Comparison of ENCODE assay signal across 20 cellular contexts in the genomic region with DNA sequence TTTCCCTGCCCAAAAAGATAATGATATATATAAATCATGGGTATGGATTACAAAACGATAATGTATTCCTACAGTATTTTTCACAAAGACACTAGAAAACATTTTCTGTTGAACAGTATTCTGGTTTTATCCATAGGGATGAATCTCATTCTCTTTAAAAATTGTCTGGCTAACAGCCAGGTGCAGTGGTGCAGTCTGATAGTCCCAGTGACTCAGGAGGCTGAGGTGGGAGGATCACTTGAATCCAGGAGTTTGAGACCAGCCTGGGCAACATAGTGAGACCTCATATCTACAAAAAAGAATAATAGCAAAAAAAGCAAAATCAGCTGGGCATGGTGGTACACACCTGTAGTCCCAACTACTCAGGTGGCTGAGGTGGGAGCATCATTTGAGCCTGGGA. TPM values are rescaled to one million over a fixed set of nuclear protein-coding genes. Genes with fewer than 3 reads are reported as not detected.
DNase-seq lines count a peak whose midpoint lies in the region; ATAC-seq, FAIRE-seq and TF ChIP-seq lines count a peak whose summit lies in the region.
"Had no signal": no experiment of that assay in that cellular context is flagged by ENCODE, and none has a peak within 500 bp of the region (broad histone marks: within the 10 kb centered on the region; RNA-seq: fewer than 3 reads in every experiment).

No MANE protein-coding gene starts in this region.

- WGBS in K562 (ENCODE audit: insufficient coverage, low coverage, missing lambda C conversion rate), result 44% methylated on average over 1 of the region's 1 CpG

- no peaks in the 10 kb centered on the region for H3K27me3 ChIP-seq in CD4-positive, alpha-beta T cell (ENCODE audit: control insufficient read depth, insufficient read depth, low read length)
- no peaks in the 10 kb centered on the region for H3K27me3 ChIP-seq in K562 (ENCODE audit: control insufficient read depth in 2 of 2, insufficient read depth in 2 of 2, low read length in 2 of 2)
- H3K27me3 ChIP-seq: BLaER1 had no signal

- no peak for ATAC-seq in CD4-positive, alpha-beta T cell (ENCODE audit: poor library complexity)
- ATAC-seq in K562 (no peak), HG03571 (IDR thresholded peaks at IDR 0.05; ENCODE audit: unreplicated experiment) (no peak), omental fat pad (ENCODE audit: low FRiP score) (no peak), GM18517 (IDR thresholded peaks at IDR 0.05; ENCODE audit: unreplicated experiment) (no peak)
- ATAC-seq: CD8-positive, alpha-beta T cell; T-helper 17 cell had no signal

- H3K27ac ChIP-seq in CD4-positive, alpha-beta T cell (ENCODE audit: low read depth, low read length), result no peak overlapping the region
- no peak overlapping the region for H3K27ac ChIP-seq in K562 (ENCODE audit: extremely low read depth, low read depth, low read length)
- H3K27ac ChIP-seq: BLaER1 had no signal

- H3K4me1 Mint-ChIP-seq in CD4-positive, alpha-beta T cell (ENCODE audit: low read depth), result peaks cover 13% of the 10 kb centered on the region
- H3K4me1 Mint-ChIP-seq in HFFc6 (ENCODE audit: low read depth), result peaks cover 18% of the 10 kb centered on the region

- no TSS peak for BruUV-seq in K562 (replicated peaks; lab: Mats Ljungman, UMichigan)

- intact Hi-C loops in CD4-positive, alpha-beta T cell (cut with DNase I, micrococcal nuclease), result no loop called here
- intact Hi-C loops in K562 (cut with micrococcal nuclease), result no loop called here

- in situ Hi-C loops in K562 (cut with MboI), result no loop called here

- H3K9ac ChIP-seq in K562 (ENCODE audit: insufficient read depth in 1 of 2, low read depth in 2 of 2, low read length in 2 of 2), result no peak overlapping the region
- H3K9ac ChIP-seq: BLaER1 had no signal

- H3K4me3 ChIP-seq in K562, result no peak overlapping the region
- H3K4me3 ChIP-seq: BLaER1 had no signal

- TF ChIP-seq CTCF in CD4-positive, alpha-beta T cell (IDR thresholded peaks at IDR 0.05), result no peak
- TF ChIP-seq CTCF in HFFc6 (IDR thresholded peaks at IDR 0.05) (no peak), K562 (IDR thresholded peaks at IDR 0.05 in 2 of 3, conservative IDR thresholded peaks at IDR 0.05 in 1 of 3; ENCODE audit: insufficient read depth in 2 of 3, low read depth in 1 of 3, low read length in 3 of 3) (no peak), omental fat pad (IDR thresholded peaks at IDR 0.05) (no peak)

- no peak for FAIRE-seq in K562 (lab: Jason Lieb, UNC)
- FAIRE-seq: RCC 7860 had no signal

- POLR2A ChIA-PET in CD4-positive, alpha-beta T cell (lab: Charles Lee), result no interaction called here
- POLR2A ChIA-PET in K562 (lab: Yijun Ruan, JAX), result no interaction called here

- H3K36me3 ChIP-seq in K562 (ENCODE audit: control insufficient read depth, insufficient read depth, low read length), result peaks cover 17% of the 10 kb centered on the region; the same call in 1 of the 3 replicates

- H3K4me3 Mint-ChIP-seq in CD4-positive, alpha-beta T cell, result no peak overlapping the region
- H3K4me3 Mint-ChIP-seq in HFFc6, result no peak overlapping the region; the same call in 1 of the 2 replicates
- H3K4me3 Mint-ChIP-seq: CD8-positive, alpha-beta T cell; T-helper 17 cell had no signal

- TF ChIP-seq RAD21 in K562 (CRISPR knock-in tag; conservative IDR thresholded peaks at IDR 0.05 in 1 of 2, IDR thresholded peaks at IDR 0.05 in 1 of 2), result no peak

- H4K20me1 ChIP-seq in K562 (replicated peaks; ENCODE audit: control insufficient read depth, insufficient read depth, low read length), result no peaks in the 10 kb centered on the region

- no peaks in the 10 kb centered on the region for H3K27me3 Mint-ChIP-seq in CD4-positive, alpha-beta T cell
- H3K27me3 Mint-ChIP-seq in HFFc6 (ENCODE audit: insufficient read depth), result peaks cover 3% of the 10 kb centered on the region
- H3K27me3 Mint-ChIP-seq: T-helper 17 cell had no signal

- TF ChIP-seq POLR2A in K562 (conservative IDR thresholded peaks at IDR 0.05), result no peak

- no peaks in the 10 kb centered on the region for H3K4me1 ChIP-seq in K562 (replicated peaks in 1 of 2; ENCODE audit: control insufficient read depth in 2 of 2, insufficient read depth in 2 of 2, low read length in 2 of 2)
- H3K4me1 ChIP-seq: BLaER1 had no signal

- CTCF ChIA-PET in CD4-positive, alpha-beta T cell (lab: Charles Lee), result no interaction called here
- CTCF ChIA-PET in K562 (lab: Yijun Ruan, JAX; ENCODE audit: low intra/inter-chr PET ratio), result no interaction called here

- no peaks in the 10 kb centered on the region for H3K9me3 Mint-ChIP-seq in CD4-positive, alpha-beta T cell
- H3K9me3 Mint-ChIP-seq in HFFc6, result no peaks in the 10 kb centered on the region
- H3K9me3 Mint-ChIP-seq: CD8-positive, alpha-beta T cell had no signal

- no peaks in the 10 kb centered on the region for H3K9me1 ChIP-seq in K562 (ENCODE audit: control insufficient read depth, insufficient read depth, low read length)

- no peak overlapping the region for H2AFZ ChIP-seq in K562 (ENCODE audit: low read depth, low read length)

- no peak overlapping the region for H3K4me2 ChIP-seq in K562 (ENCODE audit: insufficient read depth, low read length)
- H3K4me2 ChIP-seq: BLaER1 had no signal

- H3K9me3 ChIP-seq in CD4-positive, alpha-beta T cell (ENCODE audit: control insufficient read depth, low read length), result no peaks in the 10 kb centered on the region
- no peaks in the 10 kb centered on the region for H3K9me3 ChIP-seq in K562 (replicated peaks; ENCODE audit: control insufficient read depth, insufficient read depth, low read depth, low read length)
- H3K9me3 ChIP-seq: BLaER1 had no signal

- H3K27ac Mint-ChIP-seq in CD4-positive, alpha-beta T cell, result peak overlapping the region; percentile 4
- peak overlapping the region; percentile 60; the same call in 1 of the 2 replicates for H3K27ac Mint-ChIP-seq in HFFc6
- H3K27ac Mint-ChIP-seq: CD8-positive, alpha-beta T cell had no signal

- peak; percentile 28 for DNase-seq in A172 (ENCODE audit: low spot score)
- DNase-seq in CD4-positive, alpha-beta T cell, result no peak
- DNase-seq in HFFc6, result no peak
- DNase-seq in K562 (ENCODE audit: extremely low read depth in 1 of 4, low spot score in 3 of 4), result peak in 1 of 4 experiments; percentile 10
- no peak for DNase-seq in omental fat pad (ENCODE audit: low spot score)
- no peak for DNase-seq in epidermal melanocyte (ENCODE audit: insufficient read length, low spot score)
- DNase-seq: CD8-positive, alpha-beta T cell; GOT3; HCEC 1CT; NCI-H1105; NCI-H2081; NCI-H2171; NCI-H526 treated with DMSO at 0.1 percent for 48 hours; OCI-M1; SW 1271; T-helper 17 cell had no signal

- TF ChIP-seq EP300 in K562 (IDR thresholded peaks at IDR 0.05; ENCODE audit: low read length), result no peak

- H3K36me3 Mint-ChIP-seq in CD4-positive, alpha-beta T cell (ENCODE audit: low read depth), result peaks cover 37% of the 10 kb centered on the region
- peaks cover 15% of the 10 kb centered on the region for H3K36me3 Mint-ChIP-seq in HFFc6 (ENCODE audit: low read depth)

- peaks cover 5% of the 10 kb centered on the region; the same call in 2 of the 3 replicates for H3K79me2 ChIP-seq in K562 (ENCODE audit: control insufficient read depth, insufficient read depth, low read length)

RNA-seq across cellular contexts. Expression of gene PIP5K1A, which starts 23.3 kb away (rescaled TPM):
- 87.5 and 102 TPM in 2 replicates for total RNA-seq in A172 (2014; rRNA removed; shearing (Covaris generic))
- 10 to 100 TPM; 41.7 to 44.7 TPM for total RNA-seq in CD4-positive, alpha-beta T cell
- total RNA-seq in HFFc6 (2021; fragmentation: NEBNext Ultra II Directional; extraction: Animal tissue kit (Norgen Biotek cat#: 25700)), result 10 to 100 TPM; 85.4 to 98.6 (median 90.6) TPM
- total RNA-seq in K562 (2011; cell fraction: chromatin; rRNA removed; ENCODE audit: low replicate concordance), result 161 and 178 TPM in 2 replicates
- total RNA-seq in K562 (2011; cell fraction: nucleolus; rRNA removed), result 84.5 and 85.7 TPM in 2 replicates
- total RNA-seq in K562 (2011; cell fraction: nucleoplasm; rRNA removed), result 104 and 116 TPM in 2 replicates
- total RNA-seq in K562 (2014; rRNA removed) (16.9 and 21.3 TPM in 2 replicates), K562 (2014; rRNA removed; fragmentation: Illumina TruSeq; extraction: Trizol) (18.8 and 20.6 TPM in 2 replicates), K562 (2015; rRNA removed; fragmentation: Illumina TruSeq; extraction: Trizol) (22.8 and 24.9 TPM in 2 replicates), K562 (2021) (21.9 and 25.8 TPM in 2 replicates), omental fat pad (10 to 100 TPM; 31.5 to 94.2 (median 59.4) TPM)
- polyA plus RNA-seq in K562 (2011; rRNA removed) (33.5 and 42.4 TPM in 2 replicates), K562 (2014; fragmentation: Illumina TruSeq; extraction: Trizol) (26.3 and 36.4 TPM in 2 replicates), K562 (2014; fragmentation: Nextera tagmentation; extraction: Ambion mirVana) (1 to 10 TPM; 1.9 to 4.2 TPM), K562 (2014; rRNA removed) (17.2 and 22.4 TPM in 2 replicates)
- polyA plus RNA-seq in K562 (2011; cell fraction: cytosol; rRNA removed), result 23.8 and 29.9 TPM in 2 replicates
- polyA plus RNA-seq in K562 (2011; cell fraction: nucleus; rRNA removed), result 47.1 and 51.9 TPM in 2 replicates
- 14.8 and 15.0 TPM in 2 replicates for polyA plus RNA-seq in K562 (2012)
- 54.7 and 69.0 TPM in 2 replicates for polyA minus RNA-seq in K562 (2011; rRNA and poly(A)+ RNA removed)
- 15.1 and 19.9 TPM in 2 replicates for polyA minus RNA-seq in K562 (2011; cell fraction: cytosol; rRNA and poly(A)+ RNA removed)
- 21.3 and 28.2 TPM in 2 replicates for polyA minus RNA-seq in K562 (2011; cell fraction: nucleus; rRNA and poly(A)+ RNA removed)

RNA-seq across cellular contexts. Expression of gene VPS72, which starts 31.6 kb away (rescaled TPM):
- total RNA-seq in A172 (2014; rRNA removed; shearing (Covaris generic)), result 163 and 207 TPM in 2 replicates
- 10 to 100 TPM; 12.7 to 17.2 TPM for total RNA-seq in CD4-positive, alpha-beta T cell
- 10 to 100 TPM; 57.8 to 87.4 (median 73.9) TPM for total RNA-seq in HFFc6 (2021; fragmentation: NEBNext Ultra II Directional; extraction: Animal tissue kit (Norgen Biotek cat#: 25700))
- 26.2 and 29.1 TPM in 2 replicates for total RNA-seq in K562 (2011; cell fraction: chromatin; rRNA removed; ENCODE audit: low replicate concordance)
- 10.8 and 17.2 TPM in 2 replicates for total RNA-seq in K562 (2011; cell fraction: nucleolus; rRNA removed)
- total RNA-seq in K562 (2011; cell fraction: nucleoplasm; rRNA removed), result 15.5 and 20.0 TPM in 2 replicates
- total RNA-seq in K562 (2014; rRNA removed) (72.2 and 78.4 TPM in 2 replicates), K562 (2014; rRNA removed; fragmentation: Illumina TruSeq; extraction: Trizol) (58.2 and 64.5 TPM in 2 replicates), K562 (2015; rRNA removed; fragmentation: Illumina TruSeq; extraction: Trizol) (73.7 and 79.6 TPM in 2 replicates), K562 (2021) (75.7 and 81.6 TPM in 2 replicates), omental fat pad (10 to 100 TPM; 24.0 to 26.1 (median 24.6) TPM)
- polyA plus RNA-seq in K562 (2011; rRNA removed) (80.9 and 113 TPM in 2 replicates), K562 (2014; fragmentation: Illumina TruSeq; extraction: Trizol) (126 and 131 TPM in 2 replicates), K562 (2014; fragmentation: Nextera tagmentation; extraction: Ambion mirVana) (10 to 100 TPM in 1 of 2 experiments, 1 to 10 TPM in 1; 7.2 to 21.9 TPM), K562 (2014; rRNA removed) (89.0 and 96.0 TPM in 2 replicates)
- polyA plus RNA-seq in K562 (2011; cell fraction: cytosol; rRNA removed), result 76.3 and 89.8 TPM in 2 replicates
- 37.1 and 39.9 TPM in 2 replicates for polyA plus RNA-seq in K562 (2011; cell fraction: nucleus; rRNA removed)
- polyA plus RNA-seq in K562 (2012), result 58.9 and 73.2 TPM in 2 replicates
- polyA minus RNA-seq in K562 (2011; rRNA and poly(A)+ RNA removed), result 41.7 and 44.6 TPM in 2 replicates
- 24.7 and 25.1 TPM in 2 replicates for polyA minus RNA-seq in K562 (2011; cell fraction: cytosol; rRNA and poly(A)+ RNA removed)
- 4.4 and 13.4 TPM in 2 replicates for polyA minus RNA-seq in K562 (2011; cell fraction: nucleus; rRNA and poly(A)+ RNA removed)

RNA-seq across cellular contexts. Expression of gene PSMD4, which starts 32.9 kb away (rescaled TPM):
- total RNA-seq in A172 (2014; rRNA removed; shearing (Covaris generic)), result 568 and 570 TPM in 2 replicates
- 10 to 100 TPM; 57.2 TPM for total RNA-seq in CD4-positive, alpha-beta T cell
- 100 to 1,000 TPM; 194 to 228 (median 217) TPM for total RNA-seq in HFFc6 (2021; fragmentation: NEBNext Ultra II Directional; extraction: Animal tissue kit (Norgen Biotek cat#: 25700))
- 204 and 285 TPM in 2 replicates for total RNA-seq in K562 (2011; cell fraction: chromatin; rRNA removed; ENCODE audit: low replicate concordance)
- total RNA-seq in K562 (2011; cell fraction: nucleolus; rRNA removed), result 154 and 177 TPM in 2 replicates
- 184 and 195 TPM in 2 replicates for total RNA-seq in K562 (2011; cell fraction: nucleoplasm; rRNA removed)
- total RNA-seq in K562 (2014; rRNA removed) (298 and 306 TPM in 2 replicates), K562 (2014; rRNA removed; fragmentation: Illumina TruSeq; extraction: Trizol) (322 and 353 TPM in 2 replicates), K562 (2015; rRNA removed; fragmentation: Illumina TruSeq; extraction: Trizol) (291 and 295 TPM in 2 replicates), K562 (2021) (243 and 255 TPM in 2 replicates), omental fat pad (100 to 1,000 TPM in 3 of 4 donors, 10 to 100 TPM in 1; 96.4 to 148 (median 131) TPM)
- polyA plus RNA-seq in K562 (2011; rRNA removed) (298 and 324 TPM in 2 replicates), K562 (2014; fragmentation: Illumina TruSeq; extraction: Trizol) (283 and 307 TPM in 2 replicates), K562 (2014; fragmentation: Nextera tagmentation; extraction: Ambion mirVana) (100 to 1,000 TPM; 194 to 243 TPM), K562 (2014; rRNA removed) (302 and 313 TPM in 2 replicates)
- 395 and 420 TPM in 2 replicates for polyA plus RNA-seq in K562 (2011; cell fraction: cytosol; rRNA removed)
- polyA plus RNA-seq in K562 (2011; cell fraction: nucleus; rRNA removed), result 143 and 175 TPM in 2 replicates
- 260 and 366 TPM in 2 replicates for polyA plus RNA-seq in K562 (2012)
- 332 and 377 TPM in 2 replicates for polyA minus RNA-seq in K562 (2011; rRNA and poly(A)+ RNA removed)
- 124 and 136 TPM in 2 replicates for polyA minus RNA-seq in K562 (2011; cell fraction: cytosol; rRNA and poly(A)+ RNA removed)
- polyA minus RNA-seq in K562 (2011; cell fraction: nucleus; rRNA and poly(A)+ RNA removed), result 48.2 and 62.2 TPM in 2 replicates

RNA-seq across cellular contexts. Expression of gene TMOD4, which starts 45.8 kb away (rescaled TPM):
- 0.17 and 0.57 TPM in 2 replicates for total RNA-seq in A172 (2014; rRNA removed; shearing (Covaris generic))
- 1 to 10 TPM in 1 of 2 experiments, not detected in 1; 1.6 TPM for total RNA-seq in CD4-positive, alpha-beta T cell
- 1 to 10 TPM in 1 of 6 experiments, under 1 TPM in 2, not detected in 3; 0.40 to 1.1 (median 0.99) TPM for total RNA-seq in HFFc6 (2021; fragmentation: NEBNext Ultra II Directional; extraction: Animal tissue kit (Norgen Biotek cat#: 25700))
- 2.0 and 3.8 TPM in 2 replicates for total RNA-seq in K562 (2011; cell fraction: chromatin; rRNA removed; ENCODE audit: low replicate concordance)
- total RNA-seq in K562 (2011; cell fraction: nucleolus; rRNA removed), result not detected in 2 replicates
- total RNA-seq in K562 (2011; cell fraction: nucleoplasm; rRNA removed), result 4.3 and 9.5 TPM in 2 replicates
- 1.0 and 1.5 TPM in 2 replicates for total RNA-seq in K562 (2014; rRNA removed)
- 0.18 and 1.1 TPM in 2 replicates for total RNA-seq in K562 (2014; rRNA removed; fragmentation: Illumina TruSeq; extraction: Trizol)
- total RNA-seq in K562 (2015; rRNA removed; fragmentation: Illumina TruSeq; extraction: Trizol), result 0.22 and 0.57 TPM in 2 replicates
- 0.60 and 1.2 TPM in 2 replicates for total RNA-seq in K562 (2021)
- 1.4 and 1.8 TPM in 2 replicates for polyA plus RNA-seq in K562 (2011; rRNA removed)
- polyA plus RNA-seq in K562 (2011; cell fraction: cytosol; rRNA removed), result 0.72 and 0.88 TPM in 2 replicates
- 1.6 and 2.6 TPM in 2 replicates for polyA plus RNA-seq in K562 (2011; cell fraction: nucleus; rRNA removed)
- polyA plus RNA-seq in K562 (2012), result 1.1 and 1.7 TPM in 2 replicates
- polyA plus RNA-seq in K562 (2014; fragmentation: Illumina TruSeq; extraction: Trizol), result 0.35 and 1.0 TPM in 2 replicates
- under 1 TPM in 1 of 2 experiments, not detected in 1; 0.57 TPM for polyA plus RNA-seq in K562 (2014; fragmentation: Nextera tagmentation; extraction: Ambion mirVana)
- polyA plus RNA-seq in K562 (2014; rRNA removed), result 0.12 and 1.5 TPM in 2 replicates
- 1.3 TPM in 1 of 2 replicates, not detected in the other for polyA minus RNA-seq in K562 (2011; rRNA and poly(A)+ RNA removed)
- polyA minus RNA-seq in K562 (2011; cell fraction: cytosol; rRNA and poly(A)+ RNA removed), result not detected in 2 replicates
- polyA minus RNA-seq in K562 (2011; cell fraction: nucleus; rRNA and poly(A)+ RNA removed), result not detected in 2 replicates
- total RNA-seq in omental fat pad, result 1 to 10 TPM in 1 of 4 donors, not detected in 3; 1.9 TPM

RNA-seq across cellular contexts. Expression of gene SCNM1, which starts 55.7 kb away (rescaled TPM):
- total RNA-seq in A172 (2014; rRNA removed; shearing (Covaris generic)), result 105 and 107 TPM in 2 replicates
- 10 to 100 TPM; 35.2 to 35.7 TPM for total RNA-seq in CD4-positive, alpha-beta T cell
- total RNA-seq in HFFc6 (2021; fragmentation: NEBNext Ultra II Directional; extraction: Animal tissue kit (Norgen Biotek cat#: 25700)), result 10 to 100 TPM; 38.4 to 45.7 (median 41.5) TPM
- total RNA-seq in K562 (2011; cell fraction: chromatin; rRNA removed; ENCODE audit: low replicate concordance), result 28.6 and 48.7 TPM in 2 replicates
- total RNA-seq in K562 (2011; cell fraction: nucleolus; rRNA removed), result 26.1 and 32.2 TPM in 2 replicates
- total RNA-seq in K562 (2011; cell fraction: nucleoplasm; rRNA removed), result 30.7 and 32.9 TPM in 2 replicates
- total RNA-seq in K562 (2014; rRNA removed) (67.4 and 74.3 TPM in 2 replicates), K562 (2014; rRNA removed; fragmentation: Illumina TruSeq; extraction: Trizol) (54.1 and 63.0 TPM in 2 replicates), K562 (2015; rRNA removed; fragmentation: Illumina TruSeq; extraction: Trizol) (61.7 and 62.3 TPM in 2 replicates), K562 (2021) (50.1 and 50.7 TPM in 2 replicates), omental fat pad (10 to 100 TPM; 12.0 to 24.7 (median 20.7) TPM)
- polyA plus RNA-seq in K562 (2011; rRNA removed) (17.2 and 22.5 TPM in 2 replicates), K562 (2014; fragmentation: Illumina TruSeq; extraction: Trizol) (80.6 and 100 TPM in 2 replicates), K562 (2014; fragmentation: Nextera tagmentation; extraction: Ambion mirVana) (100 to 1,000 TPM; 203 to 204 TPM), K562 (2014; rRNA removed) (37.3 TPM in 2 replicates)
- polyA plus RNA-seq in K562 (2011; cell fraction: cytosol; rRNA removed), result 13.9 and 19.0 TPM in 2 replicates
- polyA plus RNA-seq in K562 (2011; cell fraction: nucleus; rRNA removed), result 40.6 and 40.9 TPM in 2 replicates
- polyA plus RNA-seq in K562 (2012), result 58.0 and 65.9 TPM in 2 replicates
- polyA minus RNA-seq in K562 (2011; rRNA and poly(A)+ RNA removed), result 12.9 and 13.0 TPM in 2 replicates
- 13.5 and 14.7 TPM in 2 replicates for polyA minus RNA-seq in K562 (2011; cell fraction: cytosol; rRNA and poly(A)+ RNA removed)
- 8.1 and 17.2 TPM in 2 replicates for polyA minus RNA-seq in K562 (2011; cell fraction: nucleus; rRNA and poly(A)+ RNA removed)
